22 cellular contexts compared by ENCODE assay signal in genomic region chr16:1486551-1487390, GRCh38. TPM values are rescaled to one million over a fixed set of nuclear protein-coding genes. Genes with fewer than 3 reads are reported as not detected.
"Had no signal": no experiment of that assay in that cellular context is flagged by ENCODE, and none has a peak within 500 bp of the region (broad histone marks: within the 10 kb centered on the region; RNA-seq: fewer than 3 reads in every experiment).

No MANE protein-coding gene starts in this region.

- H3K27me3 Mint-ChIP-seq: activated CD8-positive, alpha-beta T cell treated with anti-CD3 and anti-CD28 coated beads for 36 hours had no signal

- H3K36me3 Mint-ChIP-seq: activated naive CD4-positive, alpha-beta T cell treated with anti-CD3 and anti-CD28 coated beads, Interleukin-2, amount 50 U/mL, for 72 hours; brain had no signal

- H3K27me3 ChIP-seq: SJSA1 had no signal

- ATAC-seq: activated CD4-positive, CD25-positive, alpha-beta regulatory T cell treated with anti-CD3 and anti-CD28 coated beads, Interleukin-2, amount 50 U/mL, for 24 hours; activated CD8-positive, alpha-beta T cell treated with anti-CD3 and anti-CD28 coated beads for 36 hours; activated naive CD4-positive, alpha-beta T cell treated with anti-CD3 and anti-CD28 coated beads, Interleukin-2, amount 50 U/mL, for 72 hours; PC-3; SK-N-SH treated with all-trans-retinoic acid at 6 μM for 48 hours had no signal

- H3K4me3 ChIP-seq: SJSA1 had no signal

- H3K4me3 Mint-ChIP-seq: activated CD8-positive, alpha-beta T cell treated with anti-CD3 and anti-CD28 coated beads for 36 hours; brain; T-helper 1 cell treated with Interleukin-12 subunit alpha and Interleukin-12 subunit beta and Interleukin-4 antibody, amounts not matched to agents 30 μg/mL and 1 μg/mL, for 36 hours had no signal

- H3K9me3 Mint-ChIP-seq: activated CD8-positive, alpha-beta T cell treated with anti-CD3 and anti-CD28 coated beads for 36 hours; activated naive CD4-positive, alpha-beta T cell treated with anti-CD3 and anti-CD28 coated beads, Interleukin-2, amount 50 U/mL, for 72 hours; T-helper 1 cell treated with Interleukin-12 subunit alpha and Interleukin-12 subunit beta and Interleukin-4 antibody, amounts not matched to agents 30 μg/mL and 1 μg/mL, for 36 hours had no signal

- H3K9me3 ChIP-seq: SJSA1 had no signal

- H3K36me3 ChIP-seq: SJSA1 had no signal

- FAIRE-seq: astrocyte, RCC 7860 had no signal

- H3K4me1 Mint-ChIP-seq: brain had no signal

- H3K27ac ChIP-seq: SJSA1 had no signal

- H3K27ac Mint-ChIP-seq: activated CD8-positive, alpha-beta T cell treated with anti-CD3 and anti-CD28 coated beads for 36 hours; activated naive CD4-positive, alpha-beta T cell treated with anti-CD3 and anti-CD28 coated beads, Interleukin-2, amount 50 U/mL, for 72 hours; brain; T-helper 1 cell treated with Interleukin-12 subunit alpha and Interleukin-12 subunit beta and Interleukin-4 antibody, amounts not matched to agents 30 μg/mL and 1 μg/mL, for 36 hours had no signal

- DNase-seq: activated CD4-positive, alpha-beta T cell treated with anti-CD3 and anti-CD28 coated beads for 4 hours; activated CD8-positive, alpha-beta memory T cell treated with anti-CD3 and anti-CD28 coated beads, Interleukin-2, amount 50 U/mL, for 4 hours; activated CD8-positive, alpha-beta T cell treated with anti-CD3 and anti-CD28 coated beads for 36 hours; activated naive CD4-positive, alpha-beta T cell treated with Interleukin-2 at 50 U/mL for 16 hours; activated T-cell treated with anti-CD3 and anti-CD28 coated beads, Interleukin-2, amount 50 U/mL, for 1 hour; amygdala; MM.1S; NCI-H1105 treated with DMSO at 0.1 percent for 48 hours; NCI-H1436 treated with DMSO at 0.1 percent for 48 hours; NCI-H187; NCI-H2081; NCI-H510A treated with DMSO at 0.1 percent for 48 hours; PC-3; SHP77 had no signal

RNA-seq across cellular contexts. Expression of gene PTX4, which starts 2.0 kb away (rescaled TPM):
- total RNA-seq: activated CD8-positive, alpha-beta T cell treated with anti-CD3 and anti-CD28 coated beads for 36 hours; activated naive CD4-positive, alpha-beta T cell treated with anti-CD3 and anti-CD28 coated beads, Interleukin-2, amount 50 U/mL, for 72 hours; astrocyte; SJSA1 had no signal

RNA-seq across cellular contexts. Expression of gene CCDC154, which starts 42.4 kb away (rescaled TPM):
- total RNA-seq: PC-3, SJSA1 had no signal

RNA-seq across cellular contexts. Expression of gene TMEM204, which starts 46.7 kb away (rescaled TPM):
- total RNA-seq: astrocyte, PC-3 had no signal
